15 cellular contexts compared by ENCODE assay signal in genomic region chr1:209645574-209646452, GRCh38. TPM values are rescaled to one million over a fixed set of nuclear protein-coding genes. Genes with fewer than 3 reads are reported as not detected.
A peak's percentile ranks its signal among the peaks of the same experiment; 100 is the strongest.
DNase-seq lines count a peak whose midpoint lies in the region; ATAC-seq and TF ChIP-seq lines count a peak whose summit lies in the region.
"Had no signal": no experiment of that assay in that cellular context is flagged by ENCODE, and none has a peak within 500 bp of the region (broad histone marks: within the 10 kb centered on the region; RNA-seq: fewer than 3 reads in every experiment).

No MANE protein-coding gene starts in this region.

- no peaks in the 10 kb centered on the region for H3K9me2 ChIP-seq in GM23338 (ENCODE audit: insufficient read depth)
- no peaks in the 10 kb centered on the region for H3K9me2 ChIP-seq in PC-3 (replicated peaks; ENCODE audit: low read length)

- BruUV-seq in PC-3 (replicated peaks; lab: Mats Ljungman, UMichigan), result no TSS peak

- H3K4me3 Mint-ChIP-seq in GM23338, result no peak overlapping the region
- no peak overlapping the region for H3K4me3 Mint-ChIP-seq in naive thymus-derived CD4-positive, alpha-beta T cell
- H3K4me3 Mint-ChIP-seq in activated T-cell treated with anti-CD3 and anti-CD28 coated beads, Interleukin-2, amount 50 U/mL, for 24 hours, result no peak overlapping the region
- H3K4me3 Mint-ChIP-seq: activated naive CD4-positive, alpha-beta T cell treated with anti-CD3 and anti-CD28 coated beads for 36 hours had no signal

- H3K4me1 Mint-ChIP-seq in GM23338, result peaks cover 7% of the 10 kb centered on the region
- H3K4me1 Mint-ChIP-seq in naive thymus-derived CD4-positive, alpha-beta T cell, result peaks cover 6 to 36% (median 7%) of the 10 kb centered on the region in 7 donors
- H3K4me1 Mint-ChIP-seq in activated T-cell treated with anti-CD3 and anti-CD28 coated beads, Interleukin-2, amount 50 U/mL, for 24 hours (ENCODE audit: low read depth), result peaks cover 23% of the 10 kb centered on the region

- H4K20me1 ChIP-seq in GM23338 (replicated peaks; ENCODE audit: insufficient read depth) (no peaks in the 10 kb centered on the region), PC-3 (ENCODE audit: low read length) (peaks cover 88% of the 10 kb centered on the region)

- intact Hi-C loops in PC-3 (cut with micrococcal nuclease), result loop anchor here (1.0 kb wide), 1 partner anchor 47 kb away; no protein-coding TSS in a partner anchor
- intact Hi-C loops in psoas muscle (cut with DNase I), result no loop called here
- intact Hi-C loops in naive thymus-derived CD4-positive, alpha-beta T cell (cut with micrococcal nuclease), result no loop called here

- DNase-seq in GM23338 (ENCODE audit: low spot score) (no peak), PC-3 (no peak), epithelial cell of prostate (ENCODE audit: low read depth, low spot score) (no peak), psoas muscle (no peak)
- no peak for DNase-seq in naive thymus-derived CD4-positive, alpha-beta T cell
- DNase-seq in activated T-cell treated with anti-CD3 and anti-CD28 coated beads, Interleukin-2, amount 50 U/mL, for 24 hours, result no peak
- DNase-seq: activated CD4-positive, CD25-positive, alpha-beta regulatory T cell; activated CD8-positive, alpha-beta memory T cell treated with anti-CD3 and anti-CD28 coated beads, Interleukin-2, amount 50 U/mL, for 4 hours; activated naive CD4-positive, alpha-beta T cell treated with anti-CD3 and anti-CD28 coated beads for 36 hours; caudate nucleus; KG1; NCI-H1930 had no signal

- no peak overlapping the region for H3K9ac ChIP-seq in PC-3 (ENCODE audit: low read length)

- H3F3A ChIP-seq in GM23338 (replicated peaks; ENCODE audit: low read depth) (no peaks in the 10 kb centered on the region), PC-3 (ENCODE audit: low read length, unreplicated experiment) (peaks cover 20% of the 10 kb centered on the region)

- no peaks in the 10 kb centered on the region; the same call in 2 of the 3 replicates for H3K9me3 Mint-ChIP-seq in GM23338
- H3K9me3 Mint-ChIP-seq in naive thymus-derived CD4-positive, alpha-beta T cell, result no peaks in the 10 kb centered on the region
- no peaks in the 10 kb centered on the region for H3K9me3 Mint-ChIP-seq in activated T-cell treated with anti-CD3 and anti-CD28 coated beads, Interleukin-2, amount 50 U/mL, for 24 hours
- H3K9me3 Mint-ChIP-seq: activated naive CD4-positive, alpha-beta T cell treated with anti-CD3 and anti-CD28 coated beads for 36 hours had no signal

- TF ChIP-seq CTCF in GM23338 (conservative IDR thresholded peaks at IDR 0.05; ENCODE audit: low read depth in 2 of 2) (no peak), PC-3 (conservative IDR thresholded peaks at IDR 0.05; ENCODE audit: low read depth, low read length) (no peak), psoas muscle (IDR thresholded peaks at IDR 0.05) (no peak)

- H3K4me1 ChIP-seq in GM23338 (ENCODE audit: insufficient read depth) (peaks cover 5% of the 10 kb centered on the region; the same call in 1 of the 2 replicates), PC-3 (ENCODE audit: insufficient read depth, low read length) (peaks cover 68% of the 10 kb centered on the region), psoas muscle (peaks cover 73% of the 10 kb centered on the region)
- H3K4me1 ChIP-seq in naive thymus-derived CD4-positive, alpha-beta T cell (ENCODE audit: control insufficient read depth in 2 of 2, insufficient read depth in 2 of 2, low read length in 2 of 2), result no peaks in the 10 kb centered on the region

- H3K36me3 Mint-ChIP-seq in GM23338 (ENCODE audit: low read depth), result no peaks in the 10 kb centered on the region
- H3K36me3 Mint-ChIP-seq in naive thymus-derived CD4-positive, alpha-beta T cell, result peaks cover 0 to 2% (median 0%) of the 10 kb centered on the region in 5 donors
- H3K36me3 Mint-ChIP-seq in activated T-cell treated with anti-CD3 and anti-CD28 coated beads, Interleukin-2, amount 50 U/mL, for 24 hours (ENCODE audit: low read depth), result no peaks in the 10 kb centered on the region

- H2AFZ ChIP-seq in GM23338, result peak overlapping the region; percentile 70; the same call in 1 of the 2 replicates
- H2AFZ ChIP-seq in PC-3 (ENCODE audit: low read length), result no peak overlapping the region

- POLR2A ChIA-PET in PC-3 (lab: Charles Lee; ENCODE audit: unreplicated experiment), result no interaction called here
- POLR2A ChIA-PET in naive thymus-derived CD4-positive, alpha-beta T cell (lab: Charles Lee), result no interaction called here

- H3K9me3 ChIP-seq in PC-3 (ENCODE audit: low read length) (no peaks in the 10 kb centered on the region), psoas muscle (no peaks in the 10 kb centered on the region)
- no peaks in the 10 kb centered on the region for H3K9me3 ChIP-seq in naive thymus-derived CD4-positive, alpha-beta T cell (ENCODE audit: control insufficient read depth in 2 of 3, low read length in 3 of 3)
- H3K9me3 ChIP-seq: thoracic aorta had no signal

- CTCF ChIA-PET in PC-3 (lab: Charles Lee), result interaction anchor here (0.7 kb wide), 1 partner anchor 289 kb away, joined by 5 read pairs; no protein-coding TSS in a partner anchor
- CTCF ChIA-PET in naive thymus-derived CD4-positive, alpha-beta T cell (lab: Charles Lee), result interaction anchor here (1.2 to 1.3 kb wide), 2 partner anchors 47 to 53 kb away, joined by 3 to 5 read pairs; no protein-coding TSS in a partner anchor

- H3K36me3 ChIP-seq in GM23338 (ENCODE audit: insufficient read depth) (no peaks in the 10 kb centered on the region), PC-3 (ENCODE audit: low read depth, low read length) (peaks cover 90% of the 10 kb centered on the region), psoas muscle (ENCODE audit: insufficient read depth in 1 of 2, low read depth in 1 of 2) (no peaks in the 10 kb centered on the region)
- H3K36me3 ChIP-seq in naive thymus-derived CD4-positive, alpha-beta T cell (ENCODE audit: control insufficient read depth in 2 of 3, insufficient read depth in 3 of 3, low read length in 3 of 3), result no peaks in the 10 kb centered on the region
- H3K36me3 ChIP-seq: thoracic aorta had no signal

- H3K4me3 ChIP-seq in GM23338 (no peak overlapping the region), PC-3 (ENCODE audit: low read length) (no peak overlapping the region), psoas muscle (peak overlapping the region; percentile 39)
- no peak overlapping the region for H3K4me3 ChIP-seq in naive thymus-derived CD4-positive, alpha-beta T cell (ENCODE audit: low read length)
- H3K4me3 ChIP-seq: thoracic aorta had no signal

- H3K27me3 ChIP-seq in GM23338 (ENCODE audit: insufficient read depth) (no peaks in the 10 kb centered on the region), PC-3 (ENCODE audit: low read length) (no peaks in the 10 kb centered on the region), psoas muscle (ENCODE audit: insufficient read depth in 3 of 3, low read length in 2 of 3) (no peaks in the 10 kb centered on the region)
- no peaks in the 10 kb centered on the region for H3K27me3 ChIP-seq in naive thymus-derived CD4-positive, alpha-beta T cell (ENCODE audit: control insufficient read depth in 2 of 2, insufficient read depth in 2 of 2, low read length in 2 of 2)

- H3K27ac ChIP-seq in GM23338 (ENCODE audit: low read depth) (no peak overlapping the region), PC-3 (ENCODE audit: low read length) (no peak overlapping the region), epithelial cell of prostate (peak overlapping the region; percentile 100), psoas muscle (peak overlapping the region; percentile 46)
- H3K27ac ChIP-seq in naive thymus-derived CD4-positive, alpha-beta T cell (ENCODE audit: low read depth, low read length), result no peak overlapping the region
- H3K27ac ChIP-seq: thoracic aorta had no signal

- WGBS in psoas muscle, 3 donors, result 21 to 45% (median 28%) methylated on average over 16 of the region's 16 CpGs

- no peak overlapping the region for H3K27ac Mint-ChIP-seq in GM23338
- no peak overlapping the region for H3K27ac Mint-ChIP-seq in naive thymus-derived CD4-positive, alpha-beta T cell
- H3K27ac Mint-ChIP-seq in activated T-cell treated with anti-CD3 and anti-CD28 coated beads, Interleukin-2, amount 50 U/mL, for 24 hours, result no peak overlapping the region
- H3K27ac Mint-ChIP-seq: activated naive CD4-positive, alpha-beta T cell treated with anti-CD3 and anti-CD28 coated beads for 36 hours had no signal

- peaks cover 6% of the 10 kb centered on the region for H3K27me3 Mint-ChIP-seq in GM23338 (ENCODE audit: insufficient read depth, low read depth, poor library complexity)
- no peaks in the 10 kb centered on the region for H3K27me3 Mint-ChIP-seq in naive thymus-derived CD4-positive, alpha-beta T cell
- no peaks in the 10 kb centered on the region for H3K27me3 Mint-ChIP-seq in activated T-cell treated with anti-CD3 and anti-CD28 coated beads, Interleukin-2, amount 50 U/mL, for 24 hours

- H3K4me2 ChIP-seq in GM23338, result no peak overlapping the region
- peak overlapping the region; percentile 97 for H3K4me2 ChIP-seq in PC-3 (ENCODE audit: low read length)

- H3K79me2 ChIP-seq in GM23338 (replicated peaks; ENCODE audit: insufficient read depth) (no peaks in the 10 kb centered on the region), PC-3 (ENCODE audit: low read length) (peaks cover 99% of the 10 kb centered on the region)

- ATAC-seq in GM23338 (no peak), PC-3 (no peak), psoas muscle (no peak), GM19324 (IDR thresholded peaks at IDR 0.05; ENCODE audit: low FRiP score, unreplicated experiment) (no peak)
- ATAC-seq in naive thymus-derived CD4-positive, alpha-beta T cell, result no peak

RNA-seq across cellular contexts. Expression of gene LAMB3, which starts 6.4 kb away (rescaled TPM):
- 0.52 and 0.93 TPM in 2 replicates for total RNA-seq in GM23338 (2014; rRNA removed; shearing (Covaris generic))
- polyA plus RNA-seq in GM23338 (2016; fragmentation: Nextera tagmentation; extraction: Ambion mirVana) (0.05 and 0.19 TPM in 2 replicates), psoas muscle (1 to 10 TPM in 2 of 3 donors, under 1 TPM in 1; 0.98 to 2.6 (median 2.0) TPM)
- total RNA-seq in PC-3 (2014; rRNA removed) (473 and 650 TPM in 2 replicates), psoas muscle (1 to 10 TPM in 3 of 4 donors, under 1 TPM in 1; 0.88 to 2.7 (median 1.8) TPM)
- total RNA-seq in naive thymus-derived CD4-positive, alpha-beta T cell, result 1 to 10 TPM in 3 of 5 experiments, under 1 TPM in 2; 0.43 to 5.7 (median 1.5) TPM
- under 1 TPM; 0.11 to 0.26 TPM for polyA plus RNA-seq in naive thymus-derived CD4-positive, alpha-beta T cell

RNA-seq across cellular contexts. Expression of gene G0S2, which starts 29.4 kb away (rescaled TPM):
- total RNA-seq in GM23338 (2014; rRNA removed; shearing (Covaris generic)), result 0.43 and 3.2 TPM in 2 replicates
- 6.0 and 8.2 TPM in 2 replicates for polyA plus RNA-seq in GM23338 (2016; fragmentation: Nextera tagmentation; extraction: Ambion mirVana)
- 620 and 723 TPM in 2 replicates for total RNA-seq in PC-3 (2014; rRNA removed)
- 100 to 1,000 TPM in 2 of 4 donors, 10 to 100 TPM in 2; 50.0 to 468 (median 92.8) TPM for total RNA-seq in psoas muscle
- 100 to 1,000 TPM in 1 of 3 donors, 10 to 100 TPM in 2; 49.9 to 561 (median 89.0) TPM for polyA plus RNA-seq in psoas muscle
- 100 to 1,000 TPM in 1 of 5 experiments, 10 to 100 TPM in 2, not detected in 2; 17.2 to 128 (median 81.1) TPM for total RNA-seq in naive thymus-derived CD4-positive, alpha-beta T cell
- polyA plus RNA-seq in naive thymus-derived CD4-positive, alpha-beta T cell, result under 1 TPM in 1 of 2 donors, not detected in 1; 0.39 TPM

RNA-seq across cellular contexts. Expression of gene HSD11B1, which starts 58.8 kb away (rescaled TPM):
- total RNA-seq in GM23338 (2014; rRNA removed; shearing (Covaris generic)), result not detected in 2 replicates
- polyA plus RNA-seq in GM23338 (2016; fragmentation: Nextera tagmentation; extraction: Ambion mirVana) (not detected in 2 replicates), psoas muscle (1 to 10 TPM; 1.0 to 2.0 (median 1.2) TPM)
- total RNA-seq in PC-3 (2014; rRNA removed) (not detected in 2 replicates), psoas muscle (1 to 10 TPM; 1.3 to 3.0 (median 2.1) TPM)
- 1 to 10 TPM in 1 of 5 experiments, under 1 TPM in 1, not detected in 3; 0.47 to 3.6 TPM for total RNA-seq in naive thymus-derived CD4-positive, alpha-beta T cell
- under 1 TPM; 0.18 to 0.54 TPM for polyA plus RNA-seq in naive thymus-derived CD4-positive, alpha-beta T cell
- total RNA-seq: Daoy had no signal

Comparison
In these comparisons a context has a peak if more than half of its experiments do, and no peak if none do; other contexts are left out.
1. H3K27ac ChIP-seq: peak in epithelial cell of prostate (single experiment) and psoas muscle (single experiment); none in GM23338 (single experiment), PC-3 (single experiment) and naive thymus-derived CD4-positive, alpha-beta T cell (single experiment).
2. RNA of gene LAMB3, which starts 6.4 kb away (total RNA-seq): 473 to 650 TPM in PC-3; 0.88 to 2.7 TPM in psoas muscle, 0.43 to 5.7 TPM in naive thymus-derived CD4-positive, alpha-beta T cell and 0.52 to 0.93 TPM in GM23338; every median in the first group is over 10 times any median in the second.